ENCODE assay signal across 37 cellular contexts in the genomic region with DNA sequence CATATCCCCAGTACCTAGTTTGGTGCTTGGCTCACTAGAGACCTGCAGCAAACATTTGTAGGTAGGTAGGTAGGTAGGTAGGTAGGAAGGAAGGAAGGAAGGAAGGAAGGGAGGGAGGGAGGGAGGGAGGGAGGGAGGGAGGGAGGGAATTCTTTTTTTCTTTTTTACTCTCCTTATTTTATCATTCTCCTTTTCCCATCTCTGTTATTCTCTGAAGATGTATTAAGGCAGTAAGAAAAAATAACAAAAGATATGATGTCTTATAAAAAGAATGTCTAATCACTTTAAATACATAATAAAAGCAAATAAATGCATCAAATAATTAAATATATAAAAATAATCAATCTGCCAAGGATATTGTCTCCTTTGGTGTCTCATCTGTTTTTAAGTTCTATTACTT. TPM values are rescaled to one million over a fixed set of nuclear protein-coding genes. Genes with fewer than 3 reads are reported as not detected.
"Had no signal": no experiment of that assay in that cellular context is flagged by ENCODE, and none has a peak within 500 bp of the region (broad histone marks: within the 10 kb centered on the region; RNA-seq: fewer than 3 reads in every experiment).

No MANE protein-coding gene starts in this region.

- H3K9me3 ChIP-seq: MG63 had no signal

- H3K27me3 ChIP-seq: MG63 had no signal

- DNase-seq: Karpas-422, Kasumi-1, MG63, MM.1S, MV-4-11, NCI-H1048, NCI-H1092, NCI-H1092 treated with DMSO at 0.1 percent for 48 hours, NCI-H1105, NCI-H1105 treated with DMSO at 0.1 percent for 48 hours, NCI-H1417, NCI-H1417 treated with DMSO at 0.1 percent for 48 hours, NCI-H1436, NCI-H1436 treated with DMSO at 0.1 percent for 48 hours, NCI-H146, NCI-H1694, NCI-H1694 treated with DMSO at 0.1 percent for 48 hours, NCI-H187, NCI-H187 treated with DMSO at 0.1 percent for 48 hours, NCI-H1930, NCI-H2029, NCI-H2029 treated with DMSO at 0.1 percent for 48 hours, NCI-H2081, NCI-H2081 treated with DMSO at 0.1 percent for 48 hours, NCI-H2107, NCI-H2171, NCI-H2171 treated with DMSO at 0.1 percent for 48 hours, NCI-H2227 treated with DMSO at 0.1 percent for 48 hours, NCI-H226, NCI-H345, NCI-H446, NCI-H446 treated with DMSO at 0.1 percent for 48 hours, NCI-H510A, NCI-H510A treated with DMSO at 0.1 percent for 48 hours had no signal

- H3K4me3 ChIP-seq: MG63 had no signal

RNA-seq across cellular contexts. Expression of a gene that starts 28.4 kb away (rescaled TPM):
- total RNA-seq: LHCN-M2, M059J, MCF 10A had no signal
